29 cellular contexts compared by ENCODE assay signal in genomic region chr4:186188107-186188506, GRCh38. TPM values are rescaled to one million over a fixed set of nuclear protein-coding genes. Genes with fewer than 3 reads are reported as not detected.
"Had no signal": no experiment of that assay in that cellular context is flagged by ENCODE, and none has a peak within 500 bp of the region (broad histone marks: within the 10 kb centered on the region; RNA-seq: fewer than 3 reads in every experiment).

No MANE protein-coding gene starts in this region.

- H3K4me3 Mint-ChIP-seq: dendritic cell treated with granulocyte-macrophage colony-stimulating factor and Interleukin-4, amounts not matched to agents 40 ng/mL and 50 ng/mL, for 4 days; effector memory CD8-positive, alpha-beta T cell; endodermal cell had no signal

- ATAC-seq: effector memory CD8-positive, alpha-beta T cell; esophagus mucosa; foreskin keratinocyte; gastrocnemius medialis; gastroesophageal sphincter; heart left ventricle; heart right ventricle had no signal

- H3K9me3 ChIP-seq: colonic mucosa, esophagus muscularis mucosa, esophagus squamous epithelium, gastrocnemius medialis, gastroesophageal sphincter, heart left ventricle, heart right ventricle had no signal

- H3K9me3 Mint-ChIP-seq: dendritic cell treated with granulocyte-macrophage colony-stimulating factor and Interleukin-4, amounts not matched to agents 40 ng/mL and 50 ng/mL, for 4 days; effector memory CD8-positive, alpha-beta T cell; endodermal cell had no signal

- DNase-seq: colonic mucosa; cortex of kidney; dermis blood vessel endothelial cell; dorsolateral prefrontal cortex; effector CD4-positive, alpha-beta T cell; effector CD8-positive, alpha-beta T cell; effector memory CD4-positive, alpha-beta T cell; effector memory CD8-positive, alpha-beta T cell; endodermal cell; erythroblast; esophagus squamous epithelium; foreskin fibroblast; foreskin keratinocyte; foreskin melanocyte; gastrocnemius medialis; glutamatergic neuron; head of caudate nucleus; heart left ventricle; heart right ventricle had no signal

- H3K36me3 ChIP-seq: colonic mucosa, esophagus muscularis mucosa, esophagus squamous epithelium, gastrocnemius medialis, gastroesophageal sphincter, heart left ventricle, heart right ventricle had no signal

- H3K27ac Mint-ChIP-seq: dendritic cell treated with granulocyte-macrophage colony-stimulating factor and Interleukin-4, amounts not matched to agents 40 ng/mL and 50 ng/mL, for 4 days; endodermal cell had no signal

- H3K4me1 ChIP-seq: colonic mucosa, foreskin keratinocyte had no signal

- H3K27ac ChIP-seq: colonic mucosa, coronary artery, dorsolateral prefrontal cortex, epithelial cell of prostate, esophagus squamous epithelium, foreskin keratinocyte, gastrocnemius medialis, gastroesophageal sphincter, heart left ventricle, heart right ventricle had no signal

- H3K4me3 ChIP-seq: colonic mucosa, coronary artery, dorsolateral prefrontal cortex, esophagus muscularis mucosa, esophagus squamous epithelium, gastrocnemius medialis, gastroesophageal sphincter, heart left ventricle, heart right ventricle had no signal

- H3K27me3 ChIP-seq: colonic mucosa, dorsolateral prefrontal cortex, esophagus muscularis mucosa, esophagus squamous epithelium, foreskin keratinocyte, gastrocnemius medialis, gastroesophageal sphincter, heart left ventricle, heart right ventricle had no signal

RNA-seq across cellular contexts. Expression of gene KLKB1, which starts 39.2 kb away (rescaled TPM):
- total RNA-seq: endothelial cell of umbilical vein, epithelial cell of proximal tubule, fibroblast of villous mesenchyme, foreskin keratinocyte, glomerular endothelial cell had no signal
